ENCODE assay signal across 18 cellular contexts in genomic region chr3:86949850-86950249, GRCh38. TPM values are rescaled to one million over a fixed set of nuclear protein-coding genes. Genes with fewer than 3 reads are reported as not detected.
DNase-seq lines count a peak whose midpoint lies in the region; ATAC-seq and TF ChIP-seq lines count a peak whose summit lies in the region.
"Had no signal": no experiment of that assay in that cellular context is flagged by ENCODE, and none has a peak within 500 bp of the region (broad histone marks: within the 10 kb centered on the region; RNA-seq: fewer than 3 reads in every experiment).

No MANE protein-coding gene starts in this region.

- no peaks in the 10 kb centered on the region for H3K27me3 Mint-ChIP-seq in chondrocyte (ENCODE audit: low read depth)

- no peak overlapping the region for H3K4me3 ChIP-seq in RWPE2 (ENCODE audit: severe bottlenecking)
- H3K4me3 ChIP-seq in osteoblast (ENCODE audit: insufficient read depth, low read length) = no peak overlapping the region

- TF ChIP-seq CTCF in RWPE2 (IDR thresholded peaks at IDR 0.05; ENCODE audit: poor library complexity, severe bottlenecking) = no peak
- no peak for TF ChIP-seq CTCF in chondrocyte (IDR thresholded peaks at IDR 0.05)
- no peak for TF ChIP-seq CTCF in osteoblast (IDR thresholded peaks at IDR 0.05; ENCODE audit: extremely low read depth, low read depth, low read length)

- H3K27ac ChIP-seq in RWPE2 (ENCODE audit: poor library complexity, severe bottlenecking) = peak overlapping the region; percentile 31
- H3K27ac ChIP-seq in osteoblast (ENCODE audit: low read depth, low read length) = peak overlapping the region; percentile 77

- H3K4me1 ChIP-seq in RWPE2 (ENCODE audit: insufficient read depth, poor library complexity, severe bottlenecking) (peaks cover 34% of the 10 kb centered on the region), osteoblast (ENCODE audit: insufficient read depth, low read length) (peaks cover 77% of the 10 kb centered on the region)

- H3K27me3 ChIP-seq in RWPE2 (ENCODE audit: insufficient read depth, poor library complexity, severe bottlenecking) (no peaks in the 10 kb centered on the region), osteoblast (ENCODE audit: insufficient read depth, low read length) (no peaks in the 10 kb centered on the region)

- peaks cover 88% of the 10 kb centered on the region for H3K4me1 Mint-ChIP-seq in chondrocyte (ENCODE audit: low read depth)
- H3K4me1 Mint-ChIP-seq: CD14-positive monocyte had no signal

- DNase-seq in ELR (ENCODE audit: low read depth) = peak; percentile 30
- DNase-seq in RWPE2 (ENCODE audit: low spot score) = no peak
- no peak for DNase-seq in chondrocyte (ENCODE audit: low spot score)
- DNase-seq in osteoblast (ENCODE audit: insufficient read length, low spot score, missing footprints) = no peak
- DNase-seq in NCI-H1694 treated with DMSO at 0.1 percent for 48 hours (lab: John Stamatoyannopoulos, UW) = no peak
- no peak for DNase-seq in inferior parietal cortex (ENCODE audit: extremely low spot score)
- DNase-seq: AML-193, COR-L47, DMS153, H7, KBM-7, NCI-H1048, NCI-H1436 treated with DMSO at 0.1 percent for 48 hours, NCI-H2081 treated with DMSO at 0.1 percent for 48 hours, NCI-H510A treated with DMSO at 0.1 percent for 48 hours had no signal

- ATAC-seq in RWPE2 (ENCODE audit: low read depth) = no peak
- no peak for ATAC-seq in HG03460 (IDR thresholded peaks at IDR 0.05; ENCODE audit: unreplicated experiment)
- ATAC-seq: Right ventricle myocardium inferior had no signal

- H2AFZ ChIP-seq in osteoblast (ENCODE audit: low read length) = no peak overlapping the region

- peaks cover 79% of the 10 kb centered on the region for H3K79me2 ChIP-seq in osteoblast (ENCODE audit: insufficient read depth, low read length)

- H3K9me3 ChIP-seq in RWPE2 (ENCODE audit: severe bottlenecking) (no peaks in the 10 kb centered on the region), osteoblast (ENCODE audit: low read depth, low read length) (no peaks in the 10 kb centered on the region)

- peaks cover 7% of the 10 kb centered on the region for H4K20me1 ChIP-seq in osteoblast (ENCODE audit: insufficient read depth, low read length)

- no peaks in the 10 kb centered on the region for H3K9me3 Mint-ChIP-seq in chondrocyte (ENCODE audit: low read depth)
- H3K9me3 Mint-ChIP-seq: CD14-positive monocyte had no signal

- peaks cover 22% of the 10 kb centered on the region for H3K36me3 Mint-ChIP-seq in chondrocyte (ENCODE audit: low read depth)
- H3K36me3 Mint-ChIP-seq: CD14-positive monocyte had no signal

- no peak overlapping the region for H3K4me3 Mint-ChIP-seq in chondrocyte (ENCODE audit: unreplicated experiment)
- H3K4me3 Mint-ChIP-seq: CD14-positive monocyte had no signal

- H3K27ac Mint-ChIP-seq in chondrocyte (ENCODE audit: unreplicated experiment) = peak overlapping the region; percentile 84
- H3K27ac Mint-ChIP-seq: CD14-positive monocyte had no signal

- H3K4me2 ChIP-seq in osteoblast (ENCODE audit: insufficient read depth, low read length) = peak overlapping the region; percentile 12

- H3K36me3 ChIP-seq in RWPE2 (ENCODE audit: low read depth) = no peaks in the 10 kb centered on the region
- peaks cover 62% of the 10 kb centered on the region for H3K36me3 ChIP-seq in osteoblast (ENCODE audit: insufficient read depth, low read length)

RNA-seq across cellular contexts. Expression of gene VGLL3, which starts 41.1 kb away (rescaled TPM):
- total RNA-seq in chondrocyte = 170 to 405 TPM (median 177 TPM) in 3 replicates
- 198 and 242 TPM in 2 replicates for total RNA-seq in osteoblast
